In genomic region chr10:95183451-95184230, GRCh38 we compare ENCODE assay signal across 8 cellular contexts. TPM values are rescaled to one million over a fixed set of nuclear protein-coding genes. Genes with fewer than 3 reads are reported as not detected.
DNase-seq lines count a peak whose midpoint lies in the region; ATAC-seq and TF ChIP-seq lines count a peak whose summit lies in the region.

No MANE protein-coding gene starts in this region.

- H3K9ac ChIP-seq in BLaER1 treated with 17β-estradiol and CSF1 and Interleukin-3, amounts not matched to agents 10 nM and 100 nM, result peak overlapping the region; percentile 58 to 85 (median 78)
- peak overlapping the region; percentile 68 for H3K9ac ChIP-seq in endodermal cell (ENCODE audit: extremely low read depth, low read length, poor library complexity, severe bottlenecking)

- ATAC-seq in HG03378 (IDR thresholded peaks at IDR 0.05; ENCODE audit: unreplicated experiment), result peak; percentile 90

- peak overlapping the region; percentile 63 to 77 (median 69) for H3K4me3 ChIP-seq in BLaER1 treated with 17β-estradiol and CSF1 and Interleukin-3, amounts not matched to agents 10 nM and 100 nM
- H3K4me3 ChIP-seq in endodermal cell (ENCODE audit: low read length), result peak overlapping the region; percentile 83

- no peaks in the 10 kb centered on the region for H4K20me1 ChIP-seq in BLaER1 treated with 17β-estradiol and CSF1 and Interleukin-3, amounts not matched to agents 10 nM and 100 nM

- H3K36me3 ChIP-seq in BLaER1 treated with 17β-estradiol and CSF1 and Interleukin-3, amounts not matched to agents 10 nM and 100 nM, result no peaks in the 10 kb centered on the region
- no peaks in the 10 kb centered on the region for H3K36me3 ChIP-seq in endodermal cell (ENCODE audit: control insufficient read depth, insufficient read depth, low read length)

- H3K4me1 ChIP-seq in BLaER1 treated with 17β-estradiol and CSF1 and Interleukin-3, amounts not matched to agents 10 nM and 100 nM, result peaks cover 0 to 22% (median 10%) of the 10 kb centered on the region in 10 experiments; a peak in 13 of 20 replicates
- no peaks in the 10 kb centered on the region for H3K4me1 ChIP-seq in endodermal cell (ENCODE audit: control insufficient read depth, insufficient read depth, low read length)

- no peaks in the 10 kb centered on the region for H3K9me3 ChIP-seq in BLaER1 treated with 17β-estradiol and CSF1 and Interleukin-3, amounts not matched to agents 10 nM and 100 nM (replicated peaks in 1 of 11)
- no peaks in the 10 kb centered on the region for H3K9me3 ChIP-seq in endodermal cell (ENCODE audit: control insufficient read depth, low read length)

- H3K27me3 Mint-ChIP-seq in endodermal cell (ENCODE audit: insufficient read depth) (peaks cover 4% of the 10 kb centered on the region), mesothelial cell of epicardium (ENCODE audit: low read depth) (no peaks in the 10 kb centered on the region)

- no peaks in the 10 kb centered on the region for H3K36me3 Mint-ChIP-seq in endodermal cell (ENCODE audit: low read depth)
- H3K36me3 Mint-ChIP-seq in mesothelial cell of epicardium, result no peaks in the 10 kb centered on the region

- TF ChIP-seq CTCF in endodermal cell (conservative IDR thresholded peaks at IDR 0.05) (peak; percentile 99), mesothelial cell of epicardium (IDR thresholded peaks at IDR 0.05; ENCODE audit: unreplicated experiment) (peak; percentile 93)

- 14 to 29% methylated on average over 23 to 80 of the region's 80 CpGs for WGBS in endodermal cell (ENCODE audit: insufficient coverage in 1 of 2, insufficient read length in 1 of 2), 2 experiments

- H3K4me1 Mint-ChIP-seq in endodermal cell (peaks cover 3% of the 10 kb centered on the region), mesothelial cell of epicardium (peaks cover 11% of the 10 kb centered on the region)

- H3K4me2 ChIP-seq in BLaER1 treated with 17β-estradiol and CSF1 and Interleukin-3, amounts not matched to agents 10 nM and 100 nM, result peak overlapping the region; percentile 79 to 96 (median 92)

- peaks cover 8 to 37% (median 29%) of the 10 kb centered on the region in 11 experiments for H3K27me3 ChIP-seq in BLaER1 treated with 17β-estradiol and CSF1 and Interleukin-3, amounts not matched to agents 10 nM and 100 nM
- no peaks in the 10 kb centered on the region for H3K27me3 ChIP-seq in endodermal cell (ENCODE audit: control insufficient read depth, insufficient read depth, low read length, poor library complexity, severe bottlenecking)

- peak; percentile 85 for DNase-seq in GM19238 (ENCODE audit: insufficient read length, low spot score)
- DNase-seq in NCI-H82 treated with DMSO at 0.1 percent for 48 hours (lab: John Stamatoyannopoulos, UW; ENCODE audit: unreplicated experiment), result peak; percentile 31
- peak; percentile 13 to 41 for DNase-seq in activated CD8-positive, alpha-beta memory T cell treated with anti-CD3 and anti-CD28 coated beads for 4 hours (ENCODE audit: low read depth in 2 of 2)
- DNase-seq in endodermal cell, result peak; percentile 97
- DNase-seq in mesothelial cell of epicardium (ENCODE audit: low spot score in 2 of 2, unreplicated experiment in 2 of 2), result peak; percentile 78 to 94
- peak; percentile 65 to 71 for DNase-seq in stimulated activated CD8-positive, alpha-beta memory T cell treated with anti-CD3 and anti-CD28 coated beads, Interleukin-15, amount 100 ng/mL, for 48 hours (ENCODE audit: low read depth in 2 of 2)

- H3K27ac ChIP-seq in BLaER1 treated with 17β-estradiol and CSF1 and Interleukin-3, amounts not matched to agents 10 nM and 100 nM, result peak overlapping the region; percentile 19 to 78 (median 51); a peak in 18 of 22 replicates
- peak overlapping the region; percentile 33 for H3K27ac ChIP-seq in endodermal cell (ENCODE audit: low read depth, low read length)

- H3K9me3 Mint-ChIP-seq in endodermal cell (no peaks in the 10 kb centered on the region), mesothelial cell of epicardium (no peaks in the 10 kb centered on the region)

- peak overlapping the region; percentile 83 for H3K27ac Mint-ChIP-seq in endodermal cell
- peak overlapping the region; percentile 71 for H3K27ac Mint-ChIP-seq in mesothelial cell of epicardium

- peak overlapping the region; percentile 61 for H3K4me3 Mint-ChIP-seq in endodermal cell
- peak overlapping the region; percentile 75 for H3K4me3 Mint-ChIP-seq in mesothelial cell of epicardium

RNA-seq across cellular contexts. Expression of gene ACSM6, which starts 10.4 kb away (rescaled TPM):
- total RNA-seq in endodermal cell (not detected), mesothelial cell of epicardium (not detected in 3 replicates)
- not detected for polyA plus RNA-seq in endodermal cell (2013, experiment 1 of 2)
- not detected for polyA plus RNA-seq in endodermal cell (2013, experiment 2 of 2)

Comparison
In these comparisons a context has a peak if more than half of its experiments do, and no peak if none do; other contexts are left out.
1. Peak in every context shown above with its lines: DNase-seq, ATAC-seq, H3K4me3 ChIP-seq and H3K27ac ChIP-seq.
2. DNase-seq: peak in every context shown above with its lines; median percentile 97 in endodermal cell; 86 in mesothelial cell of epicardium; 85 in GM19238; 68 in stimulated activated CD8-positive, alpha-beta memory T cell treated with anti-CD3 and anti-CD28 coated beads, Interleukin-15, amount 100 ng/mL, for 48 hours; 31 in NCI-H82 treated with DMSO at 0.1 percent for 48 hours; 27 in activated CD8-positive, alpha-beta memory T cell treated with anti-CD3 and anti-CD28 coated beads for 4 hours.